Comparison of ENCODE assay signal across 27 cellular contexts in the genomic region with DNA sequence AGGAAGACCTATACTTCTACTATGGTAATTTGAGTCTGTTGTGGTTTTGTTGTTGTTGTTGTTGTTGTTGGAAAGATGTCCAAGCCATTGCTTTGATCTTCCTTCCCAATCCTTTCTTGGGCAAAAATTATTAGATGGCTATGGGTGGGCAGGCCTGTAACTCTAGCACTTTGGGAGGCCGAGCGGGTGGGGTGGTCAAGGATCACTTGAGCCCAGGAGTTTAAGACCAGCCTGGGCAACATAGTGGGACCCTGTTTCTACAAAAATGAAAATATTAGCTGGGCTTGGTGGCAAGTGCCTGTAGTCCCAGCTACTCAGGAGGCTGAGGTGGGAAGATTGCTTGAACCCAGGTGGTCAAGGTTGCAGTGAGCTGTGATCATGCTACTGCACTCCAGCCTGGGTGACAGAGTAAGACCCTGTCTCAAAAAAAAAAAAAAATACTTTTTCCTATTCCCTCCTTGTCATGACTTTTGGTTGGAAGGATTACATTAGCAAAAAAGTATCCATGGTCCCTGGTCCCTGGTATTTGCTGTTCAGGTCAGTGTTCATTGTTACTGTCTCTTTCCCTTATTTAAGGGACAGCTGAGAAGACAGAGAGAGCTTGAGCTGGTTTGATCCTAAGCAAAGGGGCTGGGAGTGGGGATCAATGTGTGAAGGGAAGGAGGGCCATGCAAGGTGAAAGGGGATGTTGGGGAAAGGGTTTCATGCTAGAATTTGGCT. TPM values are rescaled to one million over a fixed set of nuclear protein-coding genes. Genes with fewer than 3 reads are reported as not detected.
"Had no signal": no experiment of that assay in that cellular context is flagged by ENCODE, and none has a peak within 500 bp of the region (broad histone marks: within the 10 kb centered on the region; RNA-seq: fewer than 3 reads in every experiment).

No MANE protein-coding gene starts in this region.

- H3K4me3 ChIP-seq: smooth muscle cell, stomach, transverse colon, uterus had no signal

- H3K4me3 Mint-ChIP-seq: activated CD4-positive, alpha-beta T cell treated with anti-CD3 and anti-CD28 coated beads for 36 hours; activated naive CD4-positive, alpha-beta T cell treated with anti-CD3 and anti-CD28 coated beads for 36 hours; activated T-cell treated with anti-CD3 and anti-CD28 coated beads, Interleukin-2, amount 50 U/mL, for 4 hours; stimulated activated memory B cell treated with anti-CD40 and anti-IgM and Interleukin-4, amounts not matched to agents 10 μg/mL and 1 μg/mL and 100 μg/mL, for 72 hours; T-cell; T-helper 2 cell treated with Interferon-gamma antibody and Interleukin-4, amounts not matched to agents 5 μg/mL and 100 μg/mL, for 36 hours had no signal

- H3K9me3 Mint-ChIP-seq: activated T-cell treated with anti-CD3 and anti-CD28 coated beads, Interleukin-2, amount 50 U/mL, for 4 hours; stimulated activated memory B cell treated with anti-CD40 and anti-IgM and Interleukin-4, amounts not matched to agents 10 μg/mL and 1 μg/mL and 100 μg/mL, for 72 hours; T-cell had no signal

- ATAC-seq: activated CD4-positive, alpha-beta T cell treated with anti-CD3 and anti-CD28 coated beads for 36 hours; activated T-cell treated with anti-CD3 and anti-CD28 coated beads, Interleukin-2, amount 50 U/mL, for 4 hours; foreskin keratinocyte; sciatic nerve; stimulated activated memory B cell treated with anti-CD40 and anti-IgM and Interleukin-4, amounts not matched to agents 10 μg/mL and 1 μg/mL and 100 μg/mL, for 72 hours; T-cell had no signal

- FAIRE-seq: bronchial epithelial cell, endometrium, TTC549 had no signal

- DNase-seq: activated CD4-positive, alpha-beta T cell treated with anti-CD3 and anti-CD28 coated beads for 36 hours; activated CD4-positive, alpha-beta T cell treated with anti-CD3 and anti-CD28 coated beads, Interleukin-2, amount 50 U/mL, for 4 hours; activated CD8-positive, alpha-beta memory T cell treated with anti-CD3 and anti-CD28 coated beads for 24 hours; activated CD8-positive, alpha-beta memory T cell treated with anti-CD3 and anti-CD28 coated beads, Interleukin-2, amount 50 U/mL, for 4 hours; activated effector memory CD4-positive, alpha-beta T cell treated with Interleukin-2 at 50 U/mL for 16 hours; activated naive CD4-positive, alpha-beta T cell treated with anti-CD3 and anti-CD28 coated beads for 36 hours; activated T-cell treated with anti-CD3 and anti-CD28 coated beads, Interleukin-2, amount 50 U/mL, for 4 hours; amygdala; cerebellar nuclear complex; glutamatergic neuron; hippocampal formation; occipital lobe; posterior cingulate gyrus; stimulated activated CD4-positive, alpha-beta T cell treated with anti-CD3 and anti-CD28 coated beads, Interleukin-15, amount 100 ng/mL, for 24 hours; stomach; T-cell; transverse colon; uterus had no signal

- H3K4me1 Mint-ChIP-seq: activated CD4-positive, alpha-beta T cell treated with anti-CD3 and anti-CD28 coated beads for 36 hours; stimulated activated memory B cell treated with anti-CD40 and anti-IgM and Interleukin-4, amounts not matched to agents 10 μg/mL and 1 μg/mL and 100 μg/mL, for 72 hours; T-cell had no signal

- H3K27me3 ChIP-seq: foreskin keratinocyte, stomach, transverse colon, uterus had no signal

- H3K4me1 ChIP-seq: foreskin keratinocyte, stomach, uterus had no signal

- H3K27me3 Mint-ChIP-seq: activated CD4-positive, alpha-beta T cell treated with anti-CD3 and anti-CD28 coated beads for 36 hours; stimulated activated memory B cell treated with anti-CD40 and anti-IgM and Interleukin-4, amounts not matched to agents 10 μg/mL and 1 μg/mL and 100 μg/mL, for 72 hours; T-cell had no signal

- H3K27ac Mint-ChIP-seq: activated CD4-positive, alpha-beta T cell treated with anti-CD3 and anti-CD28 coated beads for 36 hours; activated naive CD4-positive, alpha-beta T cell treated with anti-CD3 and anti-CD28 coated beads for 36 hours; stimulated activated memory B cell treated with anti-CD40 and anti-IgM and Interleukin-4, amounts not matched to agents 10 μg/mL and 1 μg/mL and 100 μg/mL, for 72 hours; T-cell; T-helper 2 cell treated with Interferon-gamma antibody and Interleukin-4, amounts not matched to agents 5 μg/mL and 100 μg/mL, for 36 hours had no signal

- H3K27ac ChIP-seq: foreskin keratinocyte, transverse colon, uterus had no signal

- H3K9me3 ChIP-seq: stomach, transverse colon, uterus had no signal

- H3K36me3 ChIP-seq: transverse colon, uterus had no signal

RNA-seq across cellular contexts. Expression of a gene that starts 27.9 kb away (rescaled TPM):
- total RNA-seq: occipital lobe, temporal lobe had no signal
